In the genomic region with DNA sequence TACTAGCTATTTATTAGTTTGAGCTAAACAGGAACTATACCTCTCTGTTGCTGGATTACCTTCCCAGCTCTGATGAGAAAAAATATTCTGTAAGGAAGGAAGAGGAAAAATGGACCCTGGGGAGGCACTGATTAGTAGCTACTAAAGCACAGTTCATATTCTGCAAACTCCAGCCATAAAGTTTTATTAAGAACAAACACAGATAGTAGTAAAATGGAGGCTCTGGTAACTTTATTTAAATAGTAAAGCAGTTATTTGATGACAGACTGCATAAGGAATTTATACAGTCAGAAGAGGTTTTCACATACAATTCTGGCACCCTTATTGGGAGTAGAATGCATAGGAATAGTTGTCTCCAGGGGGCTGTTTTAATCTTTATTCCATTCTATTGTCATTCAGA, we compare ENCODE assay signal across 23 cellular contexts.
DNase-seq lines count a peak whose midpoint lies in the region; ATAC-seq, FAIRE-seq and TF ChIP-seq lines count a peak whose summit lies in the region.
"Had no signal": no experiment of that assay in that cellular context is flagged by ENCODE, and none has a peak within 500 bp of the region (broad histone marks: within the 10 kb centered on the region; RNA-seq: fewer than 3 reads in every experiment).

No MANE protein-coding gene starts in this region.

- no peaks in the 10 kb centered on the region for H4K20me1 ChIP-seq in IMR-90 (ENCODE audit: insufficient read depth, low read length)
- no peaks in the 10 kb centered on the region for H4K20me1 ChIP-seq in astrocyte (ENCODE audit: insufficient read depth, low read length)

- no peak overlapping the region for H3K27ac Mint-ChIP-seq in astrocyte (ENCODE audit: unreplicated experiment)
- H3K27ac Mint-ChIP-seq: B cell, CD14-positive monocyte had no signal

- no peak overlapping the region for H2AK5ac ChIP-seq in IMR-90 (ENCODE audit: low read depth, low read length)

- peaks cover 5% of the 10 kb centered on the region for H3K4me1 Mint-ChIP-seq in astrocyte (ENCODE audit: low read depth, unreplicated experiment)
- H3K4me1 Mint-ChIP-seq: B cell, CD14-positive monocyte had no signal

- H2AFZ ChIP-seq in IMR-90 (replicated peaks; ENCODE audit: low read length, poor library complexity) (no peak overlapping the region), astrocyte (ENCODE audit: low read depth, low read length) (peak overlapping the region; percentile 1)

- no peak for FAIRE-seq in astrocyte (lab: Jason Lieb, UNC)
- FAIRE-seq: A204.1, GM12891, HepG2, RCC 7860 had no signal

- H3K27ac ChIP-seq in IMR-90 (ENCODE audit: insufficient read depth, low read length) (no peak overlapping the region), astrocyte (ENCODE audit: low read depth, low read length) (no peak overlapping the region)
- H3K27ac ChIP-seq: SJSA1 had no signal

- H3K4me2 ChIP-seq in IMR-90 (ENCODE audit: low read depth, low read length) = peak overlapping the region; percentile 10; the same call in 1 of the 2 replicates
- H3K4me2 ChIP-seq in astrocyte (ENCODE audit: low read length) = no peak overlapping the region

- no peak for TF ChIP-seq RAD21 in IMR-90 (IDR thresholded peaks at IDR 0.05; ENCODE audit: low read length)

- H4K5ac ChIP-seq in IMR-90 (ENCODE audit: low read depth, low read length) = no peak overlapping the region; the same call in 1 of the 2 replicates

- no TSS peak for BruUV-seq in IMR-90 (replicated peaks; lab: Mats Ljungman, UMichigan)

- POLR2A ChIA-PET in IMR-90 (lab: Charles Lee; ENCODE audit: unreplicated experiment) = no interaction called here

- H2BK20ac ChIP-seq in IMR-90 (ENCODE audit: low read depth, low read length) = no peak overlapping the region

- H4K8ac ChIP-seq in IMR-90 (ENCODE audit: low read depth in 2 of 2, low read length in 2 of 2) = no peak overlapping the region

- H3K4me3 ChIP-seq in IMR-90 (ENCODE audit: insufficient read depth, low read depth, low read length) = no peak overlapping the region
- no peak overlapping the region for H3K4me3 ChIP-seq in astrocyte (ENCODE audit: insufficient read depth, low read depth, low read length)
- H3K4me3 ChIP-seq: SJSA1 had no signal

- H3K79me1 ChIP-seq in IMR-90 (ENCODE audit: low read depth in 1 of 2, low read length in 2 of 2) = no peaks in the 10 kb centered on the region

- H3K36me3 ChIP-seq in IMR-90 (ENCODE audit: control insufficient read depth, insufficient read depth, low read length) (no peaks in the 10 kb centered on the region), astrocyte (ENCODE audit: insufficient read depth, low read length) (no peaks in the 10 kb centered on the region)
- H3K36me3 ChIP-seq: SJSA1 had no signal

- H3K9me3 ChIP-seq in IMR-90 (ENCODE audit: control insufficient read depth, insufficient read depth, low read length) (no peaks in the 10 kb centered on the region), astrocyte (ENCODE audit: insufficient read depth, low read depth, low read length) (no peaks in the 10 kb centered on the region)
- H3K9me3 ChIP-seq: SJSA1 had no signal

- H3K36me3 Mint-ChIP-seq in astrocyte (ENCODE audit: low read depth, unreplicated experiment) = no peaks in the 10 kb centered on the region
- H3K36me3 Mint-ChIP-seq: CD14-positive monocyte had no signal

- peak; percentile 20 for DNase-seq in ELR (ENCODE audit: low read depth)
- peak; percentile 40 for DNase-seq in IMR-90
- peak; percentile 4 for DNase-seq in astrocyte (ENCODE audit: low read depth)
- peak; percentile 7 for DNase-seq in iris pigment epithelial cell (ENCODE audit: low read depth)
- DNase-seq in NCI-H1436 (lab: John Stamatoyannopoulos, UW) = no peak
- DNase-seq in GOT3 (lab: John Stamatoyannopoulos, UW) = no peak
- no peak for DNase-seq in T-helper 9 cell
- DNase-seq: DND-41, KBM-7, NCI-H1092, NCI-H1436 treated with DMSO at 0.1 percent for 48 hours, NCI-H1930, NCI-H2227 treated with DMSO at 0.1 percent for 48 hours, NCI-H510A treated with DMSO at 0.1 percent for 48 hours, NCI-H774 had no signal

- intact Hi-C loops in IMR-90 (cut with micrococcal nuclease) = no loop called here

- ATAC-seq in IMR-90 (ENCODE audit: low read depth) = peak; percentile 56
- ATAC-seq in HG02571 (IDR thresholded peaks at IDR 0.05; ENCODE audit: unreplicated experiment) = no peak
- ATAC-seq: HepG2 had no signal

- dilution Hi-C loops in IMR-90 (cut with HindIII; ENCODE audit: low sequenced_read_pairs, unreplicated experiment) = no loop called here

- H2BK15ac ChIP-seq in IMR-90 (ENCODE audit: low read depth, low read length) = no peak overlapping the region

- CTCF ChIA-PET in IMR-90 (lab: Yijun Ruan, JAX) = interaction anchor here (1.4 kb wide), 1 partner anchor 12 kb away, joined by 3 read pairs; no protein-coding TSS in a partner anchor

- H2BK120ac ChIP-seq in IMR-90 (ENCODE audit: low read depth, low read length) = no peak overlapping the region

- H2AK9ac ChIP-seq in IMR-90 (replicated peaks; ENCODE audit: low read depth, low read length, poor library complexity) = no peak overlapping the region

- H3K9me1 ChIP-seq in IMR-90 (ENCODE audit: insufficient read depth, low read length) = 0 out of 2 replicates have a peak, but pooled peaks cover 3% of the 10 kb centered on the region

- TF ChIP-seq CTCF in IMR-90 (conservative IDR thresholded peaks at IDR 0.05; ENCODE audit: low read depth, low read length) = no peak
- TF ChIP-seq CTCF in astrocyte (IDR thresholded peaks at IDR 0.05; ENCODE audit: insufficient read depth, low read depth, low read length) = no peak

- no peak overlapping the region for H3K4me3 Mint-ChIP-seq in astrocyte (ENCODE audit: unreplicated experiment)
- H3K4me3 Mint-ChIP-seq: B cell, CD14-positive monocyte had no signal

- no peak overlapping the region for H3K4ac ChIP-seq in IMR-90 (ENCODE audit: low read depth, low read length)

- in situ Hi-C loops in IMR-90 (cut with MboI; ENCODE audit: low sequenced_read_pairs) = no loop called here

- no peaks in the 10 kb centered on the region for H3K79me2 ChIP-seq in astrocyte (ENCODE audit: insufficient read depth, low read length)

- no peak overlapping the region for H3K14ac ChIP-seq in IMR-90 (replicated peaks; ENCODE audit: low read depth, low read length)

- no peak overlapping the region for H3K23ac ChIP-seq in IMR-90 (ENCODE audit: low read depth, low read length)

- H3K27me3 ChIP-seq in IMR-90 (ENCODE audit: control insufficient read depth, insufficient read depth, low read length) (no peaks in the 10 kb centered on the region), astrocyte (ENCODE audit: insufficient read depth, low read length) (no peaks in the 10 kb centered on the region)
- H3K27me3 ChIP-seq: SJSA1 had no signal

- no peaks in the 10 kb centered on the region for H3K9me3 Mint-ChIP-seq in astrocyte (ENCODE audit: unreplicated experiment)

- no peak overlapping the region for H4K91ac ChIP-seq in IMR-90 (ENCODE audit: insufficient read depth, low read depth, low read length)

- no peak overlapping the region for H3K9ac ChIP-seq in IMR-90 (ENCODE audit: low read depth, low read length)
- H3K9ac ChIP-seq in astrocyte (ENCODE audit: low read length) = no peak overlapping the region

- peak overlapping the region; percentile 13 for H2BK5ac ChIP-seq in IMR-90 (ENCODE audit: low read depth, low read length, poor library complexity, severe bottlenecking)

- no peak for TF ChIP-seq POLR2A in IMR-90 (IDR thresholded peaks at IDR 0.05; ENCODE audit: low read depth, low read length)

- H3K4me1 ChIP-seq in IMR-90 (ENCODE audit: control insufficient read depth, insufficient read depth, low read length) (0 out of 2 replicates have a peak, but pooled peaks cover 1% of the 10 kb centered on the region), astrocyte (ENCODE audit: insufficient read depth, low read length) (no peaks in the 10 kb centered on the region)
- H3K4me1 ChIP-seq: SJSA1 had no signal

- no peak overlapping the region for H3K56ac ChIP-seq in IMR-90 (ENCODE audit: extremely low read depth, insufficient read depth, low read length)

- no peaks in the 10 kb centered on the region for H3K27me3 Mint-ChIP-seq in astrocyte (ENCODE audit: low read depth, unreplicated experiment)
- H3K27me3 Mint-ChIP-seq: B cell had no signal

- peak overlapping the region; percentile 25; the same call in 1 of the 2 replicates for H3K18ac ChIP-seq in IMR-90 (ENCODE audit: low read depth, low read length)

TF ChIP-seq in IMR-90, 13 proteins besides CTCF, POLR2A, EP300 and RAD21:
- TF ChIP-seq FOS (IDR thresholded peaks at IDR 0.05; ENCODE audit: low read depth, low read length) = no peak
- TF ChIP-seq RCOR1 (IDR thresholded peaks at IDR 0.05; ENCODE audit: insufficient replicate concordance, low read length) = no peak
- no peak for TF ChIP-seq BHLHE40 (IDR thresholded peaks at IDR 0.05; ENCODE audit: low read depth, low read length)
- TF ChIP-seq CHD1 (IDR thresholded peaks at IDR 0.05; ENCODE audit: low read depth, low read length) = no peak
- TF ChIP-seq SMC3 (IDR thresholded peaks at IDR 0.05; ENCODE audit: low read depth, low read length) = no peak
- no peak for TF ChIP-seq CEBPB (IDR thresholded peaks at IDR 0.05; ENCODE audit: low read depth, low read length)
- TF ChIP-seq, protein P1, sequence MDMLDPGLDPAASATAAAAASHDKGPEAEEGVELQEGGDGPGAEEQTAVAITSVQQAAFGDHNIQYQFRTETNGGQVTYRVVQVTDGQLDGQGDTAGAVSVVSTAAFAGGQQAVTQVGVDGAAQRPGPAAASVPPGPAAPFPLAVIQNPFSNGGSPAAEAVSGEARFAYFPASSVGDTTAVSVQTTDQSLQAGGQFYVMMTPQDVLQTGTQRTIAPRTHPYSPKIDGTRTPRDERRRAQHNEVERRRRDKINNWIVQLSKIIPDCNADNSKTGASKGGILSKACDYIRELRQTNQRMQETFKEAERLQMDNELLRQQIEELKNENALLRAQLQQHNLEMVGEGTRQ (IDR thresholded peaks at IDR 0.05; ENCODE audit: low read depth, low read length) = no peak
- TF ChIP-seq MAZ (IDR thresholded peaks at IDR 0.05; ENCODE audit: borderline replicate concordance, low read depth, low read length) = no peak
- no peak for TF ChIP-seq MAFK (IDR thresholded peaks at IDR 0.05; ENCODE audit: low read depth, low read length)
- no peak for TF ChIP-seq NFE2L2 (IDR thresholded peaks at IDR 0.05; ENCODE audit: low read depth, low read length)
- TF ChIP-seq, protein P2, sequence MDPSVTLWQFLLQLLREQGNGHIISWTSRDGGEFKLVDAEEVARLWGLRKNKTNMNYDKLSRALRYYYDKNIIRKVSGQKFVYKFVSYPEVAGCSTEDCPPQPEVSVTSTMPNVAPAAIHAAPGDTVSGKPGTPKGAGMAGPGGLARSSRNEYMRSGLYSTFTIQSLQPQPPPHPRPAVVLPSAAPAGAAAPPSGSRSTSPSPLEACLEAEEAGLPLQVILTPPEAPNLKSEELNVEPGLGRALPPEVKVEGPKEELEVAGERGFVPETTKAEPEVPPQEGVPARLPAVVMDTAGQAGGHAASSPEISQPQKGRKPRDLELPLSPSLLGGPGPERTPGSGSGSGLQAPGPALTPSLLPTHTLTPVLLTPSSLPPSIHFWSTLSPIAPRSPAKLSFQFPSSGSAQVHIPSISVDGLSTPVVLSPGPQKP (IDR thresholded peaks at IDR 0.05; ENCODE audit: borderline replicate concordance, low read depth, low read length) = no peak
- no peak for TF ChIP-seq RFX5 (IDR thresholded peaks at IDR 0.05; ENCODE audit: low read depth, low read length)

Comparison
In these comparisons a context has a peak if more than half of its experiments do, and no peak if none do; other contexts are left out.
1. DNase-seq: peak in ELR (single experiment), IMR-90 (single experiment), astrocyte (single experiment) and iris pigment epithelial cell (single experiment); none in NCI-H1436 (single experiment), GOT3 (single experiment) and T-helper 9 cell (single experiment).